ENCODE assay signal across 1 cellular context in the genomic region with DNA sequence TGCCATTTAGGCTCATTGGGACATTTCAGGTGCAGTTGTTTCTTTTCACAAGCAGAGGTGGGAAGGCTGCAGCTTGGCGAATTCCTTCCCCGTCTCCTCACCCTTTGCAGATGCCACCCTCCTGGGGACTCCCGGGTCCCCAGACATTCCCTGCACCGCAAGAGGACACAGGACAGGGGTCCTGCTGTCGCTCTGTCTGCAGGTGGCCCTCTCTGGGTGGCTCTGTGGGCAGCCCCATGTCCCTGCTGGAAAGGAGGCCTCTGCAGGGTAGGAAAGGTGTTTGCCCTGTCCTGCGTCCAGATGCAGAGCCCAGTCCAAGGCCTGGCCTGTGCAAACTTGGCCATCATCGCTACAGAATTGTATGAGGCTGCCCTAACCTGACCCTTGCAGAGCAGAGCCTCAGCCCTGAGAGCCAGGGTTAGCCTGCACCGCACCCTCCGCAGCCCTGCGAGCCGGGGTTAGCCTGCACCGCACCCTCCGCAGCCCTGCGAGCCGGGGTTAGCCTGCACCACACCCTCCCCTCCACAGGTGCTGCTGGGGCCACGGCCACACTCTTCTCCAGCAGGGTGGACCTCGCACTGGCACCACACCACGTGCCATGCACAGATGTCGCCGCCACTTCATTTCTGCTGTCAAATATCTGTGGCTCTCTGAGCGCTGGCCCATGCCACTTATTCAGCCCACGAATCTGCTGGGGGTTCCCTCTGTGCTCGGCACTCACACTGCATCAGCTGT.
TF ChIP-seq lines count a peak whose summit lies in the region.

No MANE protein-coding gene starts in this region.

TF ChIP-seq in H1, 55 proteins besides CTCF, POLR2A, EP300 and RAD21:
- no peak for TF ChIP-seq HDAC2 (IDR thresholded peaks at IDR 0.05; ENCODE audit: borderline replicate concordance in 1 of 2, low read depth in 2 of 2, low read length in 2 of 2)
- no peak for TF ChIP-seq TAF1 (IDR thresholded peaks at IDR 0.05; ENCODE audit: low read depth, low read length)
- TF ChIP-seq SP4 (IDR thresholded peaks at IDR 0.05; ENCODE audit: low read length): no peak
- TF ChIP-seq TCF12 (IDR thresholded peaks at IDR 0.05; ENCODE audit: low read depth, low read length): no peak
